17 cellular contexts compared by ENCODE assay signal in the genomic region with DNA sequence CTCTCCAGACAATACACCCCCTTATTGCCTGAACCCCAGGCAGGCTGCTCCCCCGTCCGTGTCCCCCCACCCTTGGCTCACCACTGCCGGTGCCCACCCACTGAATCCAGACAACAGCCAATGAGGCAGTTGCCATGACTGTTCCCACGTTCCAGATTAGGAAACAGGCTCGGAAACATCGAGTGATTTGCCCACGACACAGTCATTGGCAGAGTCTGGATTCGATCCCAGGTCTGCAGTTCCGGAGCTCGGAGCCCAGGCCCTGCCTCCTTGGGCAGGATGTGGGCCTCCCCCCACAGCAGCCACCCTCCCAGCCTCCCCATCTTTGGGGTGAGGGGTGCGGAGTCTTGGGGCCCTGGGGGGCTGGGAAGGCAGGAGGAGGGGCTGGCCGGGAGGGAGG. TPM values are rescaled to one million over a fixed set of nuclear protein-coding genes. Genes with fewer than 3 reads are reported as not detected.
DNase-seq lines count a peak whose midpoint lies in the region; ATAC-seq and TF ChIP-seq lines count a peak whose summit lies in the region.
"Had no signal": no experiment of that assay in that cellular context is flagged by ENCODE, and none has a peak within 500 bp of the region (broad histone marks: within the 10 kb centered on the region; RNA-seq: fewer than 3 reads in every experiment).

No MANE protein-coding gene starts in this region.

- in situ Hi-C loops in mammary epithelial cell (cut with MboI; ENCODE audit: low sequenced_read_pairs in 2 of 2): no loop called here

- H3K9me3 ChIP-seq in mammary epithelial cell (replicated peaks; ENCODE audit: insufficient read depth, low read length): peaks cover 4% of the 10 kb centered on the region
- no peaks in the 10 kb centered on the region for H3K9me3 ChIP-seq in right cardiac atrium (ENCODE audit: control insufficient read depth, low read length)
- H3K9me3 ChIP-seq in T-helper 17 cell (ENCODE audit: control insufficient read depth, low read length, poor library complexity, severe bottlenecking): no peaks in the 10 kb centered on the region
- H3K9me3 ChIP-seq: HAP-1, right lobe of liver, thyroid gland had no signal

- H3K36me3 ChIP-seq in mammary epithelial cell (ENCODE audit: insufficient read depth, low read length): no peaks in the 10 kb centered on the region
- H3K36me3 ChIP-seq: HAP-1, right lobe of liver, thyroid gland had no signal

- H4K20me1 ChIP-seq in mammary epithelial cell (ENCODE audit: insufficient read depth, low read length): no peaks in the 10 kb centered on the region

- CTCF ChIA-PET in mammary epithelial cell (lab: Charles Lee; ENCODE audit: low non-redundant PET): no interaction called here

- H3K27me3 Mint-ChIP-seq in T-helper 17 cell: no peaks in the 10 kb centered on the region
- H3K27me3 Mint-ChIP-seq: CD4-positive, alpha-beta memory T cell had no signal

- WGBS in mammary epithelial cell (ENCODE audit: low coverage, missing lambda C conversion rate): 20% methylated on average over 1 of the region's 12 CpGs
- 42% methylated on average over 12 of the region's 12 CpGs for WGBS in right cardiac atrium

- dilution Hi-C loops in mammary epithelial cell (cut with HindIII; ENCODE audit: low sequenced_read_pairs): no loop called here

- peak; percentile 28 for DNase-seq in LNCaP clone FGC (ENCODE audit: low read depth)
- DNase-seq in mammary epithelial cell: no peak
- no peak for DNase-seq in right cardiac atrium
- DNase-seq in stromal cell of bone marrow (ENCODE audit: low read depth): peak; percentile 19
- DNase-seq in GDM1 (lab: John Stamatoyannopoulos, UW): no peak
- DNase-seq in T-helper 17 cell: no peak
- DNase-seq: activated CD8-positive, alpha-beta T cell treated with anti-CD3 and anti-CD28 coated beads, Interleukin-2, amount 10 ng/mL, durations not matched to agents 7 days and 5 days; CD4-positive, alpha-beta memory T cell; NCI-H187 treated with DMSO at 0.1 percent for 48 hours; stimulated activated CD4-positive, alpha-beta T cell treated with anti-CD3 and anti-CD28 coated beads, Interleukin-2, amount 100 ng/mL, for 48 hours; stimulated activated CD8-positive, alpha-beta memory T cell treated with anti-CD3 and anti-CD28 coated beads, Interleukin-4, amount 100 ng/mL, for 48 hours had no signal

- intact Hi-C loops in mammary epithelial cell (cut with micrococcal nuclease): no loop called here
- intact Hi-C loops in right cardiac atrium (cut with DNase I): no loop called here

- no peak for TF ChIP-seq CTCF in LNCaP clone FGC (IDR thresholded peaks at IDR 0.05; ENCODE audit: control insufficient read depth, extremely low read depth, insufficient read depth)
- no peak for TF ChIP-seq CTCF in mammary epithelial cell (conservative IDR thresholded peaks at IDR 0.05 in 1 of 2, IDR thresholded peaks at IDR 0.05 in 1 of 2; ENCODE audit: extremely low read depth in 1 of 2, insufficient read depth in 1 of 2, low read depth in 1 of 2, low read length in 2 of 2)

- no peak overlapping the region for H3K27ac Mint-ChIP-seq in T-helper 17 cell
- H3K27ac Mint-ChIP-seq: activated CD8-positive, alpha-beta T cell treated with anti-CD3 and anti-CD28 coated beads, Interleukin-2, amount 10 ng/mL, durations not matched to agents 7 days and 5 days; nephron had no signal

- H3K4me3 Mint-ChIP-seq in T-helper 17 cell: no peak overlapping the region
- H3K4me3 Mint-ChIP-seq: activated CD8-positive, alpha-beta T cell treated with anti-CD3 and anti-CD28 coated beads, Interleukin-2, amount 10 ng/mL, durations not matched to agents 7 days and 5 days; CD4-positive, alpha-beta memory T cell; nephron had no signal

- peaks cover 3% of the 10 kb centered on the region for H3K4me1 Mint-ChIP-seq in T-helper 17 cell
- H3K4me1 Mint-ChIP-seq: CD4-positive, alpha-beta memory T cell had no signal

- H3K4me3 ChIP-seq in LNCaP clone FGC (ENCODE audit: low read depth, low read length) (peak overlapping the region; percentile 8), mammary epithelial cell (replicated peaks in 1 of 3; ENCODE audit: insufficient read depth in 1 of 3, low read depth in 2 of 3, low read length in 3 of 3) (no peak overlapping the region), right cardiac atrium (ENCODE audit: low read length) (no peak overlapping the region)
- H3K4me3 ChIP-seq: HAP-1, right lobe of liver, thyroid gland had no signal

- H3K79me2 ChIP-seq in mammary epithelial cell (ENCODE audit: insufficient read depth, low read length): no peaks in the 10 kb centered on the region

- no peak overlapping the region for H3K9ac ChIP-seq in mammary epithelial cell (ENCODE audit: insufficient read depth, low read length)

- H3K4me1 ChIP-seq in mammary epithelial cell (ENCODE audit: insufficient read depth, low read length) (peaks cover 41% of the 10 kb centered on the region), right cardiac atrium (ENCODE audit: control insufficient read depth, insufficient read depth, low read length) (peaks cover 7% of the 10 kb centered on the region)
- H3K4me1 ChIP-seq: HAP-1, right lobe of liver had no signal

- peak overlapping the region; percentile 56 for H2AFZ ChIP-seq in mammary epithelial cell (ENCODE audit: low read depth, low read length)

- H3K27me3 ChIP-seq in mammary epithelial cell (ENCODE audit: insufficient read depth, low read length) (no peaks in the 10 kb centered on the region), right cardiac atrium (ENCODE audit: control insufficient read depth, insufficient read depth) (no peaks in the 10 kb centered on the region)
- H3K27me3 ChIP-seq: right lobe of liver, thyroid gland had no signal

- no peak overlapping the region for H3K4me2 ChIP-seq in mammary epithelial cell (ENCODE audit: insufficient read depth, low read depth, low read length)

- no TSS peak for BruUV-seq in mammary epithelial cell (replicated peaks; lab: Mats Ljungman, UMichigan)

- peaks cover 5% of the 10 kb centered on the region for H3K36me3 Mint-ChIP-seq in T-helper 17 cell (ENCODE audit: low read depth)

- peak; percentile 8 to 12 for ATAC-seq in right cardiac atrium
- ATAC-seq in GM18909 (IDR thresholded peaks at IDR 0.05; ENCODE audit: poor library complexity, unreplicated experiment): no peak
- ATAC-seq in GM19023 (IDR thresholded peaks at IDR 0.05; ENCODE audit: unreplicated experiment): no peak
- no peak for ATAC-seq in T-helper 17 cell
- ATAC-seq: activated CD8-positive, alpha-beta T cell treated with anti-CD3 and anti-CD28 coated beads, Interleukin-2, amount 10 ng/mL, durations not matched to agents 7 days and 5 days; right lobe of liver had no signal

- H3K27ac ChIP-seq in mammary epithelial cell (ENCODE audit: insufficient read depth, low read depth, low read length) (no peak overlapping the region), right cardiac atrium (ENCODE audit: low read length) (no peak overlapping the region)
- H3K27ac ChIP-seq: right lobe of liver had no signal

RNA-seq across cellular contexts. Expression of gene CLSTN1, which starts 20.3 kb away (rescaled TPM):
- 100 to 1,000 TPM; 229 to 335 TPM for total RNA-seq in mammary epithelial cell
- polyA plus RNA-seq in mammary epithelial cell: 168 TPM
- polyA minus RNA-seq in mammary epithelial cell: 399 TPM
- 10 to 100 TPM; 67.1 to 72.1 (median 70.0) TPM for total RNA-seq in right cardiac atrium
- polyA plus RNA-seq in right cardiac atrium: 51.4 TPM
- 10 to 100 TPM; 86.3 to 91.5 TPM for total RNA-seq in T-helper 17 cell

Comparison
In these comparisons a context has a peak if more than half of its experiments do, and no peak if none do; other contexts are left out.
1. DNase-seq: peak in LNCaP clone FGC (single experiment) and stromal cell of bone marrow (single experiment); none in mammary epithelial cell (single experiment), right cardiac atrium (0 of 3), GDM1 (single experiment) and T-helper 17 cell (0 of 3).
2. ATAC-seq: peak in right cardiac atrium (2 of 2); none in GM18909 (single experiment), GM19023 (single experiment) and T-helper 17 cell (single experiment).